Comparison of ENCODE assay signal across 25 cellular contexts in genomic region chr19:18144361-18144760, GRCh38. TPM values are rescaled to one million over a fixed set of nuclear protein-coding genes. Genes with fewer than 3 reads are reported as not detected.
"Had no signal": no experiment of that assay in that cellular context is flagged by ENCODE, and none has a peak within 500 bp of the region (broad histone marks: within the 10 kb centered on the region; RNA-seq: fewer than 3 reads in every experiment).

No MANE protein-coding gene starts in this region.

- H3K27me3 Mint-ChIP-seq: dendritic cell treated with granulocyte-macrophage colony-stimulating factor and Interleukin-4, amounts not matched to agents 40 ng/mL and 50 ng/mL, for 4 days; effector memory CD8-positive, alpha-beta T cell had no signal

- H3K27me3 ChIP-seq: colonic mucosa, esophagus muscularis mucosa, foreskin keratinocyte, gastroesophageal sphincter, heart right ventricle, left lung had no signal

- H3K27ac Mint-ChIP-seq: dendritic cell treated with granulocyte-macrophage colony-stimulating factor and Interleukin-4, amounts not matched to agents 40 ng/mL and 50 ng/mL, for 4 days; endodermal cell; mesothelial cell of epicardium had no signal

- H3K27ac ChIP-seq: colonic mucosa, epithelial cell of prostate, esophagus muscularis mucosa, foreskin keratinocyte, gastroesophageal sphincter, heart right ventricle, left lung, lower lobe of right lung had no signal

- H3K4me1 ChIP-seq: colonic mucosa, esophagus muscularis mucosa, foreskin keratinocyte, gastroesophageal sphincter, heart right ventricle, left lung, lower lobe of right lung had no signal

- H3K4me1 Mint-ChIP-seq: endodermal cell, mesothelial cell of epicardium had no signal

- H3K9me3 Mint-ChIP-seq: dendritic cell treated with granulocyte-macrophage colony-stimulating factor and Interleukin-4, amounts not matched to agents 40 ng/mL and 50 ng/mL, for 4 days; effector memory CD8-positive, alpha-beta T cell; endodermal cell had no signal

- H3K4me3 ChIP-seq: colonic mucosa, esophagus muscularis mucosa, gastroesophageal sphincter, heart right ventricle, left lung, lower lobe of right lung, mucosa of descending colon had no signal

- H3K4me3 Mint-ChIP-seq: dendritic cell treated with granulocyte-macrophage colony-stimulating factor and Interleukin-4, amounts not matched to agents 40 ng/mL and 50 ng/mL, for 4 days; effector memory CD8-positive, alpha-beta T cell; endodermal cell; mesothelial cell of epicardium had no signal

- DNase-seq: colonic mucosa; cortex of kidney; effector CD8-positive, alpha-beta T cell; effector memory CD8-positive, alpha-beta T cell; endodermal cell; erythroblast; foreskin keratinocyte; glutamatergic neuron; head of caudate nucleus; heart right ventricle; hippocampal formation; left cardiac atrium; left lung; left ventricle myocardium superior; lower lobe of right lung; mesenchymal stem cell had no signal

- ATAC-seq: effector memory CD8-positive, alpha-beta T cell; foreskin keratinocyte; gastroesophageal sphincter; heart right ventricle; left cardiac atrium; left lung; left ventricle myocardium superior; lower lobe of right lung; mucosa of descending colon had no signal

- H3K9me3 ChIP-seq: colonic mucosa, esophagus muscularis mucosa, gastroesophageal sphincter, heart right ventricle, left lung, lower lobe of right lung, mucosa of descending colon had no signal

RNA-seq across cellular contexts. Expression of gene IL12RB1, which starts 57.6 kb away (rescaled TPM):
- total RNA-seq: chondrocyte, endodermal cell, kidney epithelial cell, mesothelial cell of epicardium, myocyte had no signal
